16 cellular contexts compared by ENCODE assay signal in the genomic region with DNA sequence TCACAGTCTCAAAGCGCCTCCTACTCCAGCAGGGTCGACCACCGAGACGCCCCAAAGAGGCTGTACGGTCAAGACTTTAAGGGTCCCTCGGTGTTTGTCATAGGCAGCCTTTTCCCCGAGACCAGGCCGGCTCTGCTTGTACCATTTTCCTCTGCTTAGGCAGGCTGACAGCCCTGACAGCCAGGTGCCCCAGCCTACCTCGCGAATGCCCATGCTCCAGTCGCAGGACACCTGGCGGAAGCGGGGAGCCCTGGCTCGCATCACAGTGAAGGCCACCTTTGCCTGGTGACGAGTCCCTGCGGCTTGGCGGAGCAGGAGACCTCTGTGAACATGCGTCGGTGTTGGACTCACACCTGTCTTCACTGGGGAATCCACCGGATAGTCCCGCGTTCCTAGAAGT. TPM values are rescaled to one million over a fixed set of nuclear protein-coding genes. Genes with fewer than 3 reads are reported as not detected.
DNase-seq lines count a peak whose midpoint lies in the region; ATAC-seq, FAIRE-seq and TF ChIP-seq lines count a peak whose summit lies in the region.
"Had no signal": no experiment of that assay in that cellular context is flagged by ENCODE, and none has a peak within 500 bp of the region (broad histone marks: within the 10 kb centered on the region; RNA-seq: fewer than 3 reads in every experiment).

No MANE protein-coding gene starts in this region.

- H4K20me1 ChIP-seq in K562 (replicated peaks; ENCODE audit: control insufficient read depth, insufficient read depth, low read length): no peaks in the 10 kb centered on the region

- intact Hi-C loops in natural killer cell (cut with micrococcal nuclease) (no loop called here), K562 (cut with micrococcal nuclease) (no loop called here)

- H3K4me2 ChIP-seq in K562 (ENCODE audit: insufficient read depth, low read length): no peak overlapping the region

- TF ChIP-seq RAD21 in K562 (CRISPR knock-in tag; conservative IDR thresholded peaks at IDR 0.05 in 1 of 2, IDR thresholded peaks at IDR 0.05 in 1 of 2): no peak

- no TSS peak for BruUV-seq in K562 (replicated peaks; lab: Mats Ljungman, UMichigan)

- FAIRE-seq in K562 (lab: Jason Lieb, UNC) (no peak), GM19239 (lab: Jason Lieb, UNC) (no peak)

- no peak overlapping the region for H3K9ac ChIP-seq in K562 (ENCODE audit: insufficient read depth in 1 of 2, low read depth in 2 of 2, low read length in 2 of 2)

- TF ChIP-seq CTCF in natural killer cell (IDR thresholded peaks at IDR 0.05): no peak
- TF ChIP-seq CTCF in K562 (IDR thresholded peaks at IDR 0.05 in 2 of 3, conservative IDR thresholded peaks at IDR 0.05 in 1 of 3; ENCODE audit: insufficient read depth in 2 of 3, low read depth in 1 of 3, low read length in 3 of 3): no peak

- CTCF ChIA-PET in K562 (lab: Yijun Ruan, JAX; ENCODE audit: low intra/inter-chr PET ratio): no interaction called here

- H3K4me3 ChIP-seq in K562: no peak overlapping the region

- no peaks in the 10 kb centered on the region; a peak in 2 of 5 replicates for H3K27me3 ChIP-seq in K562 (ENCODE audit: control insufficient read depth in 2 of 2, insufficient read depth in 2 of 2, low read length in 2 of 2)

- DNase-seq in natural killer cell (peak; percentile 9), K562 (ENCODE audit: extremely low read depth in 1 of 4, low spot score in 3 of 4) (no peak), mucosa of gallbladder (ENCODE audit: low spot score) (peak; percentile 8), GM19239 (ENCODE audit: insufficient read length, low spot score) (no peak), NK-92 (lab: John Stamatoyannopoulos, UW; ENCODE audit: unreplicated experiment) (no peak)
- no peak for DNase-seq in natural killer cell treated with Interleukin-12 subunit alpha and Interleukin-12 subunit beta and Interleukin-15 and Interleukin-18, amount 100 ng/mL, for 72 hours (ENCODE audit: low spot score)
- DNase-seq: ACHN, AML-193, COR-L47, DMS53, HCEC 1CT, NCI-H1417, NCI-H187 treated with DMSO at 0.1 percent for 48 hours, OCI-M1 had no signal

- 40% methylated on average over 22 of the region's 22 CpGs for WGBS in K562 (ENCODE audit: insufficient coverage, low coverage, missing lambda C conversion rate)

- no peak overlapping the region for H3K4me3 Mint-ChIP-seq in natural killer cell
- no peak overlapping the region for H3K4me3 Mint-ChIP-seq in natural killer cell treated with Interleukin-12 subunit alpha and Interleukin-12 subunit beta and Interleukin-15 and Interleukin-18, amount 100 ng/mL, for 72 hours
- H3K4me3 Mint-ChIP-seq: CD14-positive monocyte had no signal

- no peak for TF ChIP-seq EP300 in K562 (IDR thresholded peaks at IDR 0.05; ENCODE audit: low read length)

- in situ Hi-C loops in K562 (cut with MboI): no loop called here

- POLR2A ChIA-PET in K562 (lab: Yijun Ruan, JAX): no interaction called here

- peaks cover 5% of the 10 kb centered on the region for H3K9me3 ChIP-seq in K562 (replicated peaks; ENCODE audit: control insufficient read depth, insufficient read depth, low read depth, low read length)

- peaks cover 0 to 6% of the 10 kb centered on the region in 2 donors for H3K4me1 Mint-ChIP-seq in natural killer cell
- H3K4me1 Mint-ChIP-seq in natural killer cell treated with Interleukin-12 subunit alpha and Interleukin-12 subunit beta and Interleukin-15 and Interleukin-18, amount 100 ng/mL, for 72 hours (ENCODE audit: low read depth in 2 of 2): peaks cover 0 to 4% of the 10 kb centered on the region in 2 donors

- no peak for TF ChIP-seq POLR2A in K562 (conservative IDR thresholded peaks at IDR 0.05)

- 0 out of 2 replicates have a peak overlapping the region, but pooled peaks have one; percentile 3 for H2AFZ ChIP-seq in K562 (ENCODE audit: low read depth, low read length)

- peaks cover 7 to 10% of the 10 kb centered on the region in 2 donors for H3K27me3 Mint-ChIP-seq in natural killer cell (ENCODE audit: low read depth in 2 of 2)
- peaks cover 0 to 5% of the 10 kb centered on the region in 2 donors for H3K27me3 Mint-ChIP-seq in natural killer cell treated with Interleukin-12 subunit alpha and Interleukin-12 subunit beta and Interleukin-15 and Interleukin-18, amount 100 ng/mL, for 72 hours

- H3K9me3 Mint-ChIP-seq in natural killer cell: peaks cover 0 to 3% of the 10 kb centered on the region in 2 donors
- H3K9me3 Mint-ChIP-seq in natural killer cell treated with Interleukin-12 subunit alpha and Interleukin-12 subunit beta and Interleukin-15 and Interleukin-18, amount 100 ng/mL, for 72 hours: no peaks in the 10 kb centered on the region

- no peaks in the 10 kb centered on the region for H3K9me1 ChIP-seq in K562 (ENCODE audit: control insufficient read depth, insufficient read depth, low read length)

- H3K36me3 Mint-ChIP-seq in natural killer cell: no peaks in the 10 kb centered on the region
- H3K36me3 Mint-ChIP-seq in natural killer cell treated with Interleukin-12 subunit alpha and Interleukin-12 subunit beta and Interleukin-15 and Interleukin-18, amount 100 ng/mL, for 72 hours: no peaks in the 10 kb centered on the region
- H3K36me3 Mint-ChIP-seq: CD14-positive monocyte had no signal

- ATAC-seq in natural killer cell (no peak), K562 (no peak), GM21526 (IDR thresholded peaks at IDR 0.05; ENCODE audit: low FRiP score, unreplicated experiment) (no peak)
- ATAC-seq in natural killer cell treated with Interleukin-12 subunit alpha and Interleukin-12 subunit beta and Interleukin-15 and Interleukin-18, amount 100 ng/mL, for 72 hours: no peak

- H3K36me3 ChIP-seq in K562 (ENCODE audit: control insufficient read depth, insufficient read depth, low read length): no peaks in the 10 kb centered on the region

- peaks cover 0 to 8% of the 10 kb centered on the region in 2 experiments; a peak in 1 of 5 replicates for H3K4me1 ChIP-seq in K562 (replicated peaks in 1 of 2; ENCODE audit: control insufficient read depth in 2 of 2, insufficient read depth in 2 of 2, low read length in 2 of 2)

- no peak overlapping the region for H3K27ac Mint-ChIP-seq in natural killer cell
- no peak overlapping the region for H3K27ac Mint-ChIP-seq in natural killer cell treated with Interleukin-12 subunit alpha and Interleukin-12 subunit beta and Interleukin-15 and Interleukin-18, amount 100 ng/mL, for 72 hours

- no peaks in the 10 kb centered on the region for H3K79me2 ChIP-seq in K562 (ENCODE audit: control insufficient read depth, insufficient read depth, low read length)

- H3K27ac ChIP-seq in K562 (ENCODE audit: extremely low read depth, low read depth, low read length): no peak overlapping the region

TF ChIP-seq in K562, 482 proteins besides CTCF, POLR2A, EP300 and RAD21:
- no peak for TF ChIP-seq ZFPM2 (CRISPR knock-in tag; IDR thresholded peaks at IDR 0.05)
- TF ChIP-seq, protein P1, sequence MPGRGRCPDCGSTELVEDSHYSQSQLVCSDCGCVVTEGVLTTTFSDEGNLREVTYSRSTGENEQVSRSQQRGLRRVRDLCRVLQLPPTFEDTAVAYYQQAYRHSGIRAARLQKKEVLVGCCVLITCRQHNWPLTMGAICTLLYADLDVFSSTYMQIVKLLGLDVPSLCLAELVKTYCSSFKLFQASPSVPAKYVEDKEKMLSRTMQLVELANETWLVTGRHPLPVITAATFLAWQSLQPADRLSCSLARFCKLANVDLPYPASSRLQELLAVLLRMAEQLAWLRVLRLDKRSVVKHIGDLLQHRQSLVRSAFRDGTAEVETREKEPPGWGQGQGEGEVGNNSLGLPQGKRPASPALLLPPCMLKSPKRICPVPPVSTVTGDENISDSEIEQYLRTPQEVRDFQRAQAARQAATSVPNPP (IDR thresholded peaks at IDR 0.05; ENCODE audit: borderline replicate concordance, insufficient read depth, insufficient read length): no peak

RNA-seq across cellular contexts. Expression of a gene that starts 30.7 kb away (rescaled TPM):
- 1 to 10 TPM; 2.9 to 4.2 (median 4.0) TPM for total RNA-seq in natural killer cell
- 1 to 10 TPM; 5.5 to 6.3 TPM for total RNA-seq in natural killer cell treated with Interleukin-12 subunit alpha and Interleukin-12 subunit beta and Interleukin-15 and Interleukin-18, amount 100 ng/mL, for 72 hours
- total RNA-seq in K562 (2011; cell fraction: chromatin; rRNA removed; ENCODE audit: low replicate concordance): 15.0 and 51.2 TPM in 2 replicates
- total RNA-seq in K562 (2011; cell fraction: nucleolus; rRNA removed): 11.5 and 16.4 TPM in 2 replicates
- total RNA-seq in K562 (2011; cell fraction: nucleoplasm; rRNA removed): 27.9 and 35.1 TPM in 2 replicates
- 16.9 and 18.2 TPM in 2 replicates for total RNA-seq in K562 (2014; rRNA removed)
- total RNA-seq in K562 (2014; rRNA removed; fragmentation: Illumina TruSeq; extraction: Trizol): 29.5 and 33.1 TPM in 2 replicates
- total RNA-seq in K562 (2015; rRNA removed; fragmentation: Illumina TruSeq; extraction: Trizol): 21.3 and 26.1 TPM in 2 replicates
- 14.7 and 15.6 TPM in 2 replicates for total RNA-seq in K562 (2021)
- 18.1 and 20.7 TPM in 2 replicates for polyA plus RNA-seq in K562 (2011; rRNA removed)
- polyA plus RNA-seq in K562 (2011; cell fraction: cytosol; rRNA removed): 6.7 and 10.2 TPM in 2 replicates
- 6.4 and 6.8 TPM in 2 replicates for polyA plus RNA-seq in K562 (2011; cell fraction: nucleus; rRNA removed)
- polyA plus RNA-seq in K562 (2012): 9.8 and 13.5 TPM in 2 replicates
- polyA plus RNA-seq in K562 (2014; fragmentation: Illumina TruSeq; extraction: Trizol): 19.5 and 20.8 TPM in 2 replicates
- polyA plus RNA-seq in K562 (2014; fragmentation: Nextera tagmentation; extraction: Ambion mirVana): 10 to 100 TPM; 20.2 to 37.0 TPM
- polyA plus RNA-seq in K562 (2014; rRNA removed): 13.3 and 14.8 TPM in 2 replicates
- polyA minus RNA-seq in K562 (2011; rRNA and poly(A)+ RNA removed): 25.1 and 37.0 TPM in 2 replicates
- polyA minus RNA-seq in K562 (2011; cell fraction: cytosol; rRNA and poly(A)+ RNA removed): 12.7 and 14.8 TPM in 2 replicates
- polyA minus RNA-seq in K562 (2011; cell fraction: nucleus; rRNA and poly(A)+ RNA removed): 11.2 and 20.3 TPM in 2 replicates
- 9.3 TPM for total RNA-seq in mucosa of gallbladder

Comparison
In these comparisons a context has a peak if more than half of its experiments do, and no peak if none do; other contexts are left out.
1. DNase-seq: peak in natural killer cell (single experiment) and mucosa of gallbladder (single experiment); none in natural killer cell treated with Interleukin-12 subunit alpha and Interleukin-12 subunit beta and Interleukin-15 and Interleukin-18, amount 100 ng/mL, for 72 hours (single experiment), K562 (0 of 4), GM19239 (single experiment) and NK-92 (single experiment).